In the genomic region with DNA sequence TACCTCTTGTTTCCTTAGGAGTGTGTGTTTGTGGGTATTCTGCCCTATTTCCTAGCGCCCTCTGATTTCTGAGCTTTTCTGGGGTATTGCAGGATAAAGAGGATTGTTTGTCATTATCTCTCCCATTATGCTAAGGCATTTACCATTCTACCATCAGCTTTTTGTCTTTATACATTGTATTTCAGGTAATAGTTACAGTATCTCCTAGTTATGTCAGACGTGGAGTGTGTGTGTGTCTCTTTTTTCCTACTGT, we compare ENCODE assay signal across 1 cellular context.
TF ChIP-seq lines count a peak whose summit lies in the region.

No MANE protein-coding gene starts in this region.

TF ChIP-seq in GM23338, 12 proteins besides CTCF, POLR2A, EP300 and RAD21 (continued from another document):
- TF ChIP-seq, protein P1, sequence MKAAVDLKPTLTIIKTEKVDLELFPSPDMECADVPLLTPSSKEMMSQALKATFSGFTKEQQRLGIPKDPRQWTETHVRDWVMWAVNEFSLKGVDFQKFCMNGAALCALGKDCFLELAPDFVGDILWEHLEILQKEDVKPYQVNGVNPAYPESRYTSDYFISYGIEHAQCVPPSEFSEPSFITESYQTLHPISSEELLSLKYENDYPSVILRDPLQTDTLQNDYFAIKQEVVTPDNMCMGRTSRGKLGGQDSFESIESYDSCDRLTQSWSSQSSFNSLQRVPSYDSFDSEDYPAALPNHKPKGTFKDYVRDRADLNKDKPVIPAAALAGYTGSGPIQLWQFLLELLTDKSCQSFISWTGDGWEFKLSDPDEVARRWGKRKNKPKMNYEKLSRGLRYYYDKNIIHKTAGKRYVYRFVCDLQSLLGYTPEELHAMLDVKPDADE (IDR thresholded peaks at IDR 0.05), result no peak
